In genomic region chr3:143991713-143992112, GRCh38 we compare ENCODE assay signal across 13 cellular contexts.
"Had no signal": no experiment of that assay in that cellular context is flagged by ENCODE, and none has a peak within 500 bp of the region (broad histone marks: within the 10 kb centered on the region; RNA-seq: fewer than 3 reads in every experiment).

No MANE protein-coding gene starts in this region.

- ATAC-seq: naive thymus-derived CD4-positive, alpha-beta T cell had no signal

- H3K9me3 ChIP-seq: neutrophil, tibial artery, uterus had no signal

- H3K4me1 ChIP-seq: tibial artery, uterus had no signal

- H3K4me2 ChIP-seq: smooth muscle cell had no signal

- DNase-seq: activated CD4-positive, alpha-beta memory T cell treated with anti-CD3 and anti-CD28 coated beads, Interleukin-2, amount 10 ng/mL, durations not matched to agents 7 days and 5 days; activated CD8-positive, alpha-beta memory T cell treated with anti-CD3 and anti-CD28 coated beads, Interleukin-2, amount 50 U/mL, for 4 hours; activated naive CD4-positive, alpha-beta T cell; aorta; dorsolateral prefrontal cortex; immature natural killer cell; naive thymus-derived CD4-positive, alpha-beta T cell; posterior cingulate gyrus; tibial artery; uterus had no signal

- H3K27me3 ChIP-seq: dorsolateral prefrontal cortex, neutrophil, tibial artery, uterus had no signal

- H3K4me3 ChIP-seq: dorsolateral prefrontal cortex, smooth muscle cell, tibial artery, uterus had no signal

- H3K27ac ChIP-seq: neutrophil, tibial artery, uterus, VCaP had no signal

- H3K36me3 ChIP-seq: uterus had no signal
